Comparison of ENCODE assay signal across 6 cellular contexts in genomic region chr19:35845215-35846037, GRCh38.
DNase-seq lines count a peak whose midpoint lies in the region; ATAC-seq lines count a peak whose summit lies in the region.

No MANE protein-coding gene starts in this region.

- no peaks in the 10 kb centered on the region for H3K79me2 ChIP-seq in ACC112 (ENCODE audit: control insufficient read depth, insufficient read depth, low read length, unreplicated experiment)

- H3K36me3 ChIP-seq in ACC112 (ENCODE audit: insufficient read depth, low read length) (no peaks in the 10 kb centered on the region), NT2/D1 (ENCODE audit: insufficient read depth, insufficient read length, low read length) (no peaks in the 10 kb centered on the region), iPS DF 6.9 (ENCODE audit: control insufficient read depth, insufficient read depth, low read length) (no peaks in the 10 kb centered on the region; the same call in 1 of the 2 replicates)

- no CpG with 5 or more reads among the region's 63 CpGs for WGBS in iPS DF 6.9 (ENCODE audit: insufficient coverage, insufficient read length)

- no peaks in the 10 kb centered on the region for H3K4me1 ChIP-seq in ACC112 (ENCODE audit: control insufficient read depth, insufficient read depth, low read length, unreplicated experiment)
- H3K4me1 ChIP-seq in NT2/D1 (ENCODE audit: insufficient read depth, insufficient read length), result peaks cover 4% of the 10 kb centered on the region
- peaks cover 3% of the 10 kb centered on the region for H3K4me1 ChIP-seq in iPS DF 6.9 (ENCODE audit: control insufficient read depth, insufficient read depth, low read length)

- H3K27ac ChIP-seq in ACC112 (ENCODE audit: low read depth, low read length), result no peak overlapping the region
- no peak overlapping the region for H3K27ac ChIP-seq in iPS DF 6.9 (ENCODE audit: low read length)

- H3K9me3 ChIP-seq in NT2/D1 (ENCODE audit: insufficient read depth, low read length) (no peaks in the 10 kb centered on the region), iPS DF 6.9 (ENCODE audit: control insufficient read depth, insufficient read depth, low read length) (no peaks in the 10 kb centered on the region)

- peak overlapping the region; percentile 38 for H2AFZ ChIP-seq in ACC112 (ENCODE audit: low read length, unreplicated experiment)

- H3K4me3 ChIP-seq in ACC112 (ENCODE audit: low read depth, low read length) (peak overlapping the region; percentile 56), NT2/D1 (ENCODE audit: insufficient read length, low read depth) (peak overlapping the region; percentile 32), iPS DF 6.9 (ENCODE audit: low read length) (peak overlapping the region; percentile 26; the same call in 1 of the 2 replicates)

- DNase-seq in NT2/D1 (ENCODE audit: low read depth, low spot score) (no peak), iPS DF 6.9 (ENCODE audit: low read depth, low spot score) (no peak), NCI-H2029 (lab: John Stamatoyannopoulos, UW) (no peak), NCI-H1092 treated with DMSO at 0.1 percent for 48 hours (lab: John Stamatoyannopoulos, UW) (no peak)

- H3K27me3 ChIP-seq in ACC112 (ENCODE audit: insufficient read depth, low read length) (peaks cover 58% of the 10 kb centered on the region), NT2/D1 (ENCODE audit: insufficient read depth, insufficient read length) (peaks cover 70% of the 10 kb centered on the region), iPS DF 6.9 (ENCODE audit: control insufficient read depth, insufficient read depth, low read length) (peaks cover 13% of the 10 kb centered on the region)

- ATAC-seq in HG02852 (IDR thresholded peaks at IDR 0.05; ENCODE audit: unreplicated experiment), result no peak

- H3K9ac ChIP-seq in NT2/D1 (ENCODE audit: insufficient read length, low read depth), result no peak overlapping the region
